Comparison of ENCODE assay signal across 11 cellular contexts in the genomic region with DNA sequence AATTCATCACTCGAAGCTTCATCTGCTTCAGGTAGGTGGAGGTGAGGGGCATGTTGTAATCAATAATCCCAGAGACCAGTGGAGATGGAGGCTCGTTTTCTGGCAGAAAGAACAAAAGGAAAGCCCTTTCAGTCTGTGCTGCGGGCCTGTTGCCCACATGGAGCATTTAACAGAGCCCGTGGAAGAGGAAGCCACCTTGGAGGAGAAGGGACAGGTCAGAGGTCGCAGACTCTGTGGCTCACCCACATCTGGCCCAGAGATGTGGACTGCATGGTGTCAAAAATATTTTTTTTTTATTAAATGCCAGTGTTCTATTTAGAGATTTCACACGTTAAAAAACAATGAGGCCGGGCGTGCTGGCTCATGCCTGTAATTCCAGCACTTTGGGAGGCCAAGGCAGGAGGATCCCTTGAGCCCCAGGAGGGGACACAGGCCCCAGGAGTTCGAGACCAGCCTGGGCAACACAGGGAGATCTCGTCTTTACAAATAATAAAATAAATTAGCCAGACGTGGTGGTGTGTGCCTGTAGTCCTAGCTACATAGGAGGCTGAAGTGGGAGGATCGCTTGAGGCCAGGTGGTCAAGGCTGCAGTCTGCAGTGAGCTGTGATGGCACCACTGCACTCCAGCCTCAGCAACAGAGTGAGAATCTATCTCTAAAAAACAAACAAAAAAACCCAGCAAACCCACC.
DNase-seq lines count a peak whose midpoint lies in the region; ATAC-seq lines count a peak whose summit lies in the region.
"Had no signal": no experiment of that assay in that cellular context is flagged by ENCODE, and none has a peak within 500 bp of the region (broad histone marks: within the 10 kb centered on the region; RNA-seq: fewer than 3 reads in every experiment).

No MANE protein-coding gene starts in this region.

- no peak overlapping the region for H3K27ac Mint-ChIP-seq in activated CD8-positive, alpha-beta memory T cell treated with anti-CD3 and anti-CD28 coated beads, Interleukin-2, amount 10 ng/mL, durations not matched to agents 7 days and 5 days
- H3K27ac Mint-ChIP-seq in activated CD4-positive, alpha-beta memory T cell treated with anti-CD3 and anti-CD28 coated beads, Interleukin-2, amount 10 ng/mL, durations not matched to agents 7 days and 5 days: peak overlapping the region; percentile 3
- H3K27ac Mint-ChIP-seq in stimulated activated naive B cell treated with anti-CD40 and anti-IgM and Interleukin-4, amounts not matched to agents 10 μg/mL and 1 μg/mL and 100 μg/mL, for 72 hours: peak overlapping the region; percentile 47

- H3K27me3 Mint-ChIP-seq in activated CD8-positive, alpha-beta memory T cell treated with anti-CD3 and anti-CD28 coated beads, Interleukin-2, amount 10 ng/mL, durations not matched to agents 7 days and 5 days: no peaks in the 10 kb centered on the region
- no peaks in the 10 kb centered on the region for H3K27me3 Mint-ChIP-seq in activated CD4-positive, alpha-beta memory T cell treated with anti-CD3 and anti-CD28 coated beads, Interleukin-2, amount 10 ng/mL, durations not matched to agents 7 days and 5 days
- no peaks in the 10 kb centered on the region for H3K27me3 Mint-ChIP-seq in stimulated activated naive B cell treated with anti-CD40 and anti-IgM and Interleukin-4, amounts not matched to agents 10 μg/mL and 1 μg/mL and 100 μg/mL, for 72 hours

- no peak for DNase-seq in activated CD8-positive, alpha-beta memory T cell treated with anti-CD3 and anti-CD28 coated beads, Interleukin-2, amount 10 ng/mL, durations not matched to agents 7 days and 5 days
- DNase-seq in activated CD8-positive, alpha-beta memory T cell treated with anti-CD3 and anti-CD28 coated beads, Interleukin-2, amount 50 U/mL, for 48 hours: no peak
- DNase-seq in activated CD4-positive, alpha-beta memory T cell treated with anti-CD3 and anti-CD28 coated beads, Interleukin-2, amount 10 ng/mL, durations not matched to agents 7 days and 5 days: no peak
- DNase-seq in left kidney (ENCODE audit: low read depth, low spot score) (peak; percentile 39), germinal center (ENCODE audit: low spot score) (no peak), NAMALWA (ENCODE audit: low spot score) (no peak), NCI-H446 (lab: John Stamatoyannopoulos, UW) (no peak)
- no peak for DNase-seq in stimulated activated naive B cell treated with anti-CD40 and anti-IgM and Interleukin-4, amounts not matched to agents 10 μg/mL and 1 μg/mL and 100 μg/mL, for 72 hours
- DNase-seq: left ventricle myocardium inferior; ovary; stimulated activated CD4-positive, alpha-beta T cell treated with anti-CD3 and anti-CD28 coated beads, Interleukin-12 subunit alpha, Interleukin-12 subunit beta, amount 100 ng/mL, for 4 hours had no signal

- peaks cover 27% of the 10 kb centered on the region for H3K4me1 Mint-ChIP-seq in activated CD8-positive, alpha-beta memory T cell treated with anti-CD3 and anti-CD28 coated beads, Interleukin-2, amount 10 ng/mL, durations not matched to agents 7 days and 5 days
- peaks cover 41% of the 10 kb centered on the region for H3K4me1 Mint-ChIP-seq in activated CD4-positive, alpha-beta memory T cell treated with anti-CD3 and anti-CD28 coated beads, Interleukin-2, amount 10 ng/mL, durations not matched to agents 7 days and 5 days
- H3K4me1 Mint-ChIP-seq in stimulated activated naive B cell treated with anti-CD40 and anti-IgM and Interleukin-4, amounts not matched to agents 10 μg/mL and 1 μg/mL and 100 μg/mL, for 72 hours: peaks cover 21 to 41% of the 10 kb centered on the region in 2 donors

- H3K9me3 Mint-ChIP-seq in activated CD8-positive, alpha-beta memory T cell treated with anti-CD3 and anti-CD28 coated beads, Interleukin-2, amount 10 ng/mL, durations not matched to agents 7 days and 5 days (ENCODE audit: low read depth): no peaks in the 10 kb centered on the region
- no peaks in the 10 kb centered on the region for H3K9me3 Mint-ChIP-seq in activated CD4-positive, alpha-beta memory T cell treated with anti-CD3 and anti-CD28 coated beads, Interleukin-2, amount 10 ng/mL, durations not matched to agents 7 days and 5 days
- no peaks in the 10 kb centered on the region for H3K9me3 Mint-ChIP-seq in stimulated activated naive B cell treated with anti-CD40 and anti-IgM and Interleukin-4, amounts not matched to agents 10 μg/mL and 1 μg/mL and 100 μg/mL, for 72 hours

- H3K36me3 Mint-ChIP-seq in activated CD8-positive, alpha-beta memory T cell treated with anti-CD3 and anti-CD28 coated beads, Interleukin-2, amount 10 ng/mL, durations not matched to agents 7 days and 5 days: peaks cover 1% of the 10 kb centered on the region
- H3K36me3 Mint-ChIP-seq in activated CD4-positive, alpha-beta memory T cell treated with anti-CD3 and anti-CD28 coated beads, Interleukin-2, amount 10 ng/mL, durations not matched to agents 7 days and 5 days (ENCODE audit: low read depth): peaks cover 25% of the 10 kb centered on the region
- H3K36me3 Mint-ChIP-seq in stimulated activated naive B cell treated with anti-CD40 and anti-IgM and Interleukin-4, amounts not matched to agents 10 μg/mL and 1 μg/mL and 100 μg/mL, for 72 hours: peaks cover 0 to 5% of the 10 kb centered on the region in 2 donors

- CTCF ChIA-PET in activated CD8-positive, alpha-beta memory T cell treated with anti-CD3 and anti-CD28 coated beads, Interleukin-2, amount 10 ng/mL, durations not matched to agents 7 days and 5 days (lab: Charles Lee): interaction anchor here (2.6 to 4.3 kb wide), 2 partner anchors 12 to 142 kb away, joined by 8 to 15 read pairs; no protein-coding TSS in a partner anchor
- CTCF ChIA-PET in activated CD4-positive, alpha-beta memory T cell treated with anti-CD3 and anti-CD28 coated beads, Interleukin-2, amount 10 ng/mL, durations not matched to agents 7 days and 5 days (lab: Charles Lee): no interaction called here

- no peak for ATAC-seq in activated CD8-positive, alpha-beta memory T cell treated with anti-CD3 and anti-CD28 coated beads, Interleukin-2, amount 10 ng/mL, durations not matched to agents 7 days and 5 days
- ATAC-seq in stimulated activated naive B cell treated with anti-CD40 and anti-IgM and Interleukin-4, amounts not matched to agents 10 μg/mL and 1 μg/mL and 100 μg/mL, for 72 hours (replicated peaks): no peak

- H3K4me3 Mint-ChIP-seq in activated CD8-positive, alpha-beta memory T cell treated with anti-CD3 and anti-CD28 coated beads, Interleukin-2, amount 10 ng/mL, durations not matched to agents 7 days and 5 days: peak overlapping the region; percentile 8
- no peak overlapping the region for H3K4me3 Mint-ChIP-seq in activated CD4-positive, alpha-beta memory T cell treated with anti-CD3 and anti-CD28 coated beads, Interleukin-2, amount 10 ng/mL, durations not matched to agents 7 days and 5 days
- no peak overlapping the region for H3K4me3 Mint-ChIP-seq in stimulated activated naive B cell treated with anti-CD40 and anti-IgM and Interleukin-4, amounts not matched to agents 10 μg/mL and 1 μg/mL and 100 μg/mL, for 72 hours

- POLR2A ChIA-PET in activated CD4-positive, alpha-beta memory T cell treated with anti-CD3 and anti-CD28 coated beads, Interleukin-2, amount 10 ng/mL, durations not matched to agents 7 days and 5 days (lab: Charles Lee): no interaction called here
